In the genomic region with DNA sequence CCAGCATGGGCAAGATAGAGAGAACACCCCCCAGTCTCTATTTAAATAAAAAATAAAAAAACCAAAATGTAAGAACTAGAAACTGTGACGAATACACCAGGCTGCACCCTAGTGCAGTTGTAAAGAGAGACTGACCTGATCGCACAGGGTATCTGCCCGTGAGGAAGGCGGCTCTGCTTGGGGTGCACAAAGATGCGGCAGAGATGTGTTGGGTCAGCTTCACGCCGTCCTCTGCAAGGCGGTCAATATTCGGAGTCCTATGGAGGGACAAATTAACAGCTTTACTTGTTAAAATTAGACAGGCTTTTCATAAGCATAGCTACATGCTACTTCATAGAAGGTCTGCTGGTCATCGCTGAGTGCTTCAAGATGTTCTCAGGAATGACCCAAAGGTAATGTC, we compare ENCODE assay signal across 25 cellular contexts. TPM values are rescaled to one million over a fixed set of nuclear protein-coding genes. Genes with fewer than 3 reads are reported as not detected.
"Had no signal": no experiment of that assay in that cellular context is flagged by ENCODE, and none has a peak within 500 bp of the region (broad histone marks: within the 10 kb centered on the region; RNA-seq: fewer than 3 reads in every experiment).

No MANE protein-coding gene starts in this region.

- H3K27me3 ChIP-seq: esophagus squamous epithelium, gastrocnemius medialis, heart right ventricle, left lung had no signal

- H3K36me3 ChIP-seq: esophagus squamous epithelium, gastrocnemius medialis, heart right ventricle, left lung, lower lobe of right lung had no signal

- DNase-seq: dermis blood vessel endothelial cell; dorsolateral prefrontal cortex; effector CD4-positive, alpha-beta T cell; effector memory CD4-positive, alpha-beta T cell; erythroblast; esophagus squamous epithelium; foreskin melanocyte; gastrocnemius medialis; glutamatergic neuron; head of caudate nucleus; heart right ventricle; hippocampal formation; kidney; left cardiac atrium; left lung; left ventricle myocardium superior; lower lobe of right lung; mesenchymal stem cell; midbrain; naive thymus-derived CD4-positive, alpha-beta T cell had no signal

- H3K4me1 ChIP-seq: esophagus squamous epithelium, gastrocnemius medialis, heart right ventricle, left lung, lower lobe of right lung had no signal

- ATAC-seq: gastrocnemius medialis; heart right ventricle; left cardiac atrium; left lung; left ventricle myocardium superior; lower lobe of right lung; naive thymus-derived CD4-positive, alpha-beta T cell had no signal

- H3K27ac Mint-ChIP-seq: naive thymus-derived CD4-positive, alpha-beta T cell had no signal

- H3K4me1 Mint-ChIP-seq: naive thymus-derived CD4-positive, alpha-beta T cell had no signal

- H3K4me3 ChIP-seq: coronary artery, dorsolateral prefrontal cortex, esophagus squamous epithelium, gastrocnemius medialis, heart right ventricle, left lung, lower lobe of right lung had no signal

- H3K9me3 ChIP-seq: esophagus squamous epithelium, gastrocnemius medialis, heart right ventricle, left lung, lower lobe of right lung had no signal

- H3K27ac ChIP-seq: coronary artery, dorsolateral prefrontal cortex, epithelial cell of prostate, esophagus squamous epithelium, gastrocnemius medialis, heart right ventricle, left lung, lower lobe of right lung had no signal

- H3K36me3 Mint-ChIP-seq: naive thymus-derived CD4-positive, alpha-beta T cell had no signal

- H3K4me3 Mint-ChIP-seq: naive thymus-derived CD4-positive, alpha-beta T cell had no signal

RNA-seq across cellular contexts. Expression of a gene that starts 51.1 kb away (rescaled TPM):
- total RNA-seq: dermis blood vessel endothelial cell; gastrocnemius medialis; glomerular endothelial cell; heart right ventricle; kidney; left cardiac atrium; left lung; left ventricle myocardium superior; lower lobe of right lung; lung microvascular endothelial cell; mononuclear cell; naive thymus-derived CD4-positive, alpha-beta T cell had no signal
- polyA plus RNA-seq: heart right ventricle; naive thymus-derived CD4-positive, alpha-beta T cell had no signal
